ENCODE assay signal across 22 cellular contexts in the genomic region with DNA sequence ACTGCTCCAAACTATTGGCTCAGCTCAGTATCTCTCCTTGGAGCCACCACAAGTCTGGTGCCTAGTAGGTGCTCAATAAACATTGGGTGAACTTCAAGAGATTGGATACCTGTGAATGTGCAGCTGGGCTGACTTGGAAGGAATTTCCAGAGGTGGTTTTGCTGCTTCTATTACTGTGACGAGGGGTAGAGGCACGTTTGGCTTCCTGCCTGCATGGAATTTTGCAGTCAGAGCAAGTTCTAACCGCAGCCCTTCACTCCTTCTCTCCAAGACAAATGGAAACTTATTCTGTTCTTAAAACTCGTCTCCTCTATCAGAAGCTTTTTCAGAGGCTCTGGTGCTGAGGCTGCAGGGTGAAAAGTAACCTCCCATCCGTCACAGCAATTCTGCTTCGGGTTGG.
"Had no signal": no experiment of that assay in that cellular context is flagged by ENCODE, and none has a peak within 500 bp of the region (broad histone marks: within the 10 kb centered on the region; RNA-seq: fewer than 3 reads in every experiment).

No MANE protein-coding gene starts in this region.

- H3K4me1 ChIP-seq: suprapubic skin, transverse colon had no signal

- H3K36me3 Mint-ChIP-seq: activated naive CD8-positive, alpha-beta T cell treated with anti-CD3 and anti-CD28 coated beads, Interleukin-2, amount 10 ng/mL, durations not matched to agents 7 days and 5 days had no signal

- H3K27ac ChIP-seq: heart right ventricle, lower lobe of right lung, suprapubic skin, transverse colon had no signal

- H3K9me3 Mint-ChIP-seq: activated B cell treated with CpG ODN at 0.5 μM for 24 hours; activated naive CD8-positive, alpha-beta T cell treated with anti-CD3 and anti-CD28 coated beads, Interleukin-2, amount 10 ng/mL, durations not matched to agents 7 days and 5 days; activated T-helper 17 cell treated with anti-CD3 and anti-CD28 coated beads, Interleukin-2, amount 50 U/mL, for 72 hours; endodermal cell; stimulated activated naive CD8-positive, alpha-beta T cell treated with anti-CD3 and anti-CD28 coated beads, Interleukin-15, Interleukin-2, amounts not matched to agents 100 ng/mL and 50 ng/mL, for 24 hours had no signal

- H3K27ac Mint-ChIP-seq: activated B cell treated with CpG ODN at 0.5 μM for 24 hours; activated CD4-positive, alpha-beta memory T cell treated with anti-CD3 and anti-CD28 coated beads, Interleukin-2, amount 10 ng/mL, durations not matched to agents 7 days and 5 days; activated naive CD8-positive, alpha-beta T cell treated with anti-CD3 and anti-CD28 coated beads, Interleukin-2, amount 10 ng/mL, durations not matched to agents 7 days and 5 days; endodermal cell; nephron; stimulated activated naive CD8-positive, alpha-beta T cell treated with anti-CD3 and anti-CD28 coated beads, Interleukin-15, Interleukin-2, amounts not matched to agents 100 ng/mL and 50 ng/mL, for 24 hours had no signal

- H3K4me3 ChIP-seq: dorsolateral prefrontal cortex, heart right ventricle, lower lobe of right lung, suprapubic skin, transverse colon had no signal

- FAIRE-seq: frontal cortex had no signal

- H3K4me3 Mint-ChIP-seq: activated B cell treated with CpG ODN at 0.5 μM for 24 hours; activated CD4-positive, alpha-beta memory T cell treated with anti-CD3 and anti-CD28 coated beads, Interleukin-2, amount 10 ng/mL, durations not matched to agents 7 days and 5 days; activated naive CD8-positive, alpha-beta T cell treated with anti-CD3 and anti-CD28 coated beads, Interleukin-2, amount 10 ng/mL, durations not matched to agents 7 days and 5 days; endodermal cell; nephron; stimulated activated naive CD8-positive, alpha-beta T cell treated with anti-CD3 and anti-CD28 coated beads, Interleukin-15, Interleukin-2, amounts not matched to agents 100 ng/mL and 50 ng/mL, for 24 hours had no signal

- ATAC-seq: activated T-helper 17 cell treated with anti-CD3 and anti-CD28 coated beads, Interleukin-2, amount 50 U/mL, for 72 hours; heart right ventricle; lower lobe of right lung had no signal

- H3K9me3 ChIP-seq: heart right ventricle, lower lobe of right lung, suprapubic skin, transverse colon had no signal

- H3K27me3 Mint-ChIP-seq: activated B cell treated with CpG ODN at 0.5 μM for 24 hours; activated CD4-positive, alpha-beta memory T cell treated with anti-CD3 and anti-CD28 coated beads, Interleukin-2, amount 10 ng/mL, durations not matched to agents 7 days and 5 days; activated naive CD8-positive, alpha-beta T cell treated with anti-CD3 and anti-CD28 coated beads, Interleukin-2, amount 10 ng/mL, durations not matched to agents 7 days and 5 days; activated T-helper 17 cell treated with anti-CD3 and anti-CD28 coated beads, Interleukin-2, amount 50 U/mL, for 72 hours; stimulated activated naive CD8-positive, alpha-beta T cell treated with anti-CD3 and anti-CD28 coated beads, Interleukin-15, Interleukin-2, amounts not matched to agents 100 ng/mL and 50 ng/mL, for 24 hours had no signal

- H3K4me1 Mint-ChIP-seq: activated T-helper 17 cell treated with anti-CD3 and anti-CD28 coated beads, Interleukin-2, amount 50 U/mL, for 72 hours; endodermal cell; nephron had no signal

- DNase-seq: activated B cell treated with CpG ODN at 0.5 μM for 24 hours; activated CD4-positive, alpha-beta memory T cell treated with anti-CD3 and anti-CD28 coated beads, Interleukin-2, amount 10 ng/mL, durations not matched to agents 7 days and 5 days; activated CD4-positive, alpha-beta T cell treated with anti-CD3 and anti-CD28 coated beads for 4 hours; activated naive CD4-positive, alpha-beta T cell; activated naive CD8-positive, alpha-beta T cell treated with anti-CD3 and anti-CD28 coated beads, Interleukin-2, amount 10 ng/mL, durations not matched to agents 7 days and 5 days; activated T-cell treated with anti-CD3 and anti-CD28 coated beads, Interleukin-2, amount 50 U/mL, for 1 hour; aorta; dorsolateral prefrontal cortex; endodermal cell; heart right ventricle; lower lobe of right lung; midbrain; nucleus accumbens; stimulated activated CD4-positive, alpha-beta T cell treated with anti-CD3 and anti-CD28 coated beads, Interleukin-12 subunit alpha, Interleukin-12 subunit beta, amount 100 ng/mL, for 4 hours; T-helper 1 cell; T-helper 9 cell; transverse colon had no signal

- H3K27me3 ChIP-seq: dorsolateral prefrontal cortex, heart right ventricle, suprapubic skin, transverse colon had no signal

- H3K36me3 ChIP-seq: heart right ventricle, lower lobe of right lung, suprapubic skin, transverse colon had no signal
